7 cellular contexts compared by ENCODE assay signal in the genomic region with DNA sequence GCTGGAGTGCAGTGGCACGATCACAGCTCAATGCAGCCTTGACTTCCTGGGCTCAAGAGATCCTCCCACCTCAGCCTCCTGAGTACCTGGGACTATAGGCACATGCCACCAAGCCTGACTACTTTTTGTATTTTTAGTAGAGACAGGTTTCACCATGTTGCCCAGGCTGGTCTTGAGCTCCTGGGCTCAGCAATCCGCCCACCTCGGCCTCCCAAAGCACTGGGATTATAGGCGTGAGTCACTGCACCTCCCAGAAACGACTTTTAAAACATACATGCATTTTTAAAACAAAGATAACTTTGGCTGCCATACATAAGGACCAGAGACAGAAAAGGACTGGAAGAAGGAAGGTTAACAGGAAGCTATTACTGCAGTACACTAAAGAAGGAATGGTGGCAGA. TPM values are rescaled to one million over a fixed set of nuclear protein-coding genes. Genes with fewer than 3 reads are reported as not detected.
DNase-seq lines count a peak whose midpoint lies in the region; ATAC-seq and TF ChIP-seq lines count a peak whose summit lies in the region.
"Not testable (repeated sequence)": the region's sequence is repeated elsewhere in the genome, so short reads cannot be mapped to it uniquely, and the experiment has no call there.

No MANE protein-coding gene starts in this region.

- H3K4me2 ChIP-seq in OCI-LY1 (ENCODE audit: low read length) (peak overlapping the region; percentile 5), mammary epithelial cell (ENCODE audit: insufficient read depth, low read depth, low read length) (peak overlapping the region; percentile 69)

- in situ Hi-C loops in mammary epithelial cell (cut with MboI; ENCODE audit: low sequenced_read_pairs in 2 of 2), result not testable (repeated sequence)

- H3K4me1 ChIP-seq in HEK293 (ENCODE audit: control insufficient read depth, insufficient read depth, low read length), result not testable (repeated sequence)
- H3K4me1 ChIP-seq in OCI-LY1 (ENCODE audit: insufficient read depth, low read length, severe bottlenecking), result peaks cover 45% of the 10 kb centered on the region
- H3K4me1 ChIP-seq in adipocyte (ENCODE audit: control insufficient read depth, insufficient read depth, low read length), result peaks cover 19% of the 10 kb centered on the region
- H3K4me1 ChIP-seq in mammary epithelial cell (ENCODE audit: insufficient read depth, low read length), result peaks cover 22% of the 10 kb centered on the region

- WGBS in mammary epithelial cell (ENCODE audit: low coverage, missing lambda C conversion rate), result 39% methylated on average over 5 of the region's 5 CpGs

- H3K9ac ChIP-seq in OCI-LY1 (ENCODE audit: low read length); adipocyte (ENCODE audit: low read length); mammary epithelial cell (ENCODE audit: insufficient read depth, low read length): not testable (repeated sequence)

- H3K27me3 ChIP-seq in OCI-LY1 (ENCODE audit: insufficient read depth, low read length); adipocyte (replicated peaks; ENCODE audit: control insufficient read depth, insufficient read depth, low read length); mammary epithelial cell (ENCODE audit: insufficient read depth, low read length): not testable (repeated sequence)

- H3K4me1 Mint-ChIP-seq in immature natural killer cell (peaks cover 58 to 84% of the 10 kb centered on the region in 2 donors), natural killer cell (peaks cover 62 to 73% of the 10 kb centered on the region in 2 donors)

- CTCF ChIA-PET in HEK293 (lab: Yijun Ruan, JAX), result not testable (repeated sequence)
- CTCF ChIA-PET in mammary epithelial cell (lab: Charles Lee; ENCODE audit: low non-redundant PET), result interaction anchor here (0.5 to 0.7 kb wide), 4 partner anchors 56 to 807 kb away, joined by 3 to 4 read pairs (median 4); no protein-coding TSS in a partner anchor

- H3K79me2 ChIP-seq in OCI-LY1 (ENCODE audit: insufficient read depth, low read length) (peaks cover 89% of the 10 kb centered on the region), mammary epithelial cell (ENCODE audit: insufficient read depth, low read length) (peaks cover 29% of the 10 kb centered on the region)

- not testable (repeated sequence) for H3K9me3 Mint-ChIP-seq in immature natural killer cell, natural killer cell

- H3K27ac ChIP-seq in HEK293 (ENCODE audit: extremely low read depth, low read depth, low read length); OCI-LY1 (ENCODE audit: low read depth, low read length, poor library complexity, severe bottlenecking); mammary epithelial cell (ENCODE audit: insufficient read depth, low read depth, low read length): not testable (repeated sequence)

- POLR2A ChIA-PET in HEK293 (lab: Yijun Ruan, JAX), result not testable (repeated sequence)

- DNase-seq in adipocyte (ENCODE audit: low read depth), result peak; percentile 13
- DNase-seq in mammary epithelial cell, result peak; percentile 45
- DNase-seq in immature natural killer cell, natural killer cell: not testable (repeated sequence)

- peak overlapping the region in 1 of 6 donors; percentile 39 for H3K27ac Mint-ChIP-seq in immature natural killer cell
- not testable (repeated sequence) for H3K27ac Mint-ChIP-seq in natural killer cell

- H3K4me3 ChIP-seq in HEK293 (ENCODE audit: low read depth, low read length); OCI-LY1 (ENCODE audit: low read depth, low read length, poor library complexity, severe bottlenecking); adipocyte (ENCODE audit: low read length); mammary epithelial cell (replicated peaks in 1 of 3; ENCODE audit: insufficient read depth in 1 of 3, low read depth in 2 of 3, low read length in 3 of 3): not testable (repeated sequence)

- BruUV-seq in mammary epithelial cell (replicated peaks; lab: Mats Ljungman, UMichigan), result not testable (repeated sequence)

- dilution Hi-C loops in mammary epithelial cell (cut with HindIII; ENCODE audit: low sequenced_read_pairs), result not testable (repeated sequence)

- TF ChIP-seq CTCF in HEK293 (tag by site-specific recombination; IDR thresholded peaks at IDR 0.05); OCI-LY1 (IDR thresholded peaks at IDR 0.05; ENCODE audit: low read length); mammary epithelial cell (conservative IDR thresholded peaks at IDR 0.05 in 1 of 2, IDR thresholded peaks at IDR 0.05 in 1 of 2; ENCODE audit: extremely low read depth in 1 of 2, insufficient read depth in 1 of 2, low read depth in 1 of 2, low read length in 2 of 2); natural killer cell (IDR thresholded peaks at IDR 0.05): not testable (repeated sequence)

- intact Hi-C loops in mammary epithelial cell (cut with micrococcal nuclease); natural killer cell (cut with micrococcal nuclease): not testable (repeated sequence)

- peaks cover 10 to 24% (median 20%) of the 10 kb centered on the region in 3 donors for H3K36me3 Mint-ChIP-seq in immature natural killer cell
- not testable (repeated sequence) for H3K36me3 Mint-ChIP-seq in natural killer cell

- ATAC-seq in esophagus mucosa, result peak; percentile 46
- ATAC-seq in natural killer cell, result not testable (repeated sequence)

- H3K27me3 Mint-ChIP-seq in immature natural killer cell (ENCODE audit: low read depth in 3 of 3); natural killer cell (ENCODE audit: low read depth in 2 of 2): not testable (repeated sequence)

- H3F3A ChIP-seq in OCI-LY1 (ENCODE audit: insufficient read depth, low read length), result not testable (repeated sequence)

- not testable (repeated sequence) for H2AFZ ChIP-seq in OCI-LY1 (ENCODE audit: low read length)
- peak overlapping the region; percentile 43 for H2AFZ ChIP-seq in mammary epithelial cell (ENCODE audit: low read depth, low read length)

- not testable (repeated sequence) for H3K36me3 ChIP-seq in HEK293 (ENCODE audit: control insufficient read depth in 2 of 2, insufficient read depth in 1 of 2, low read length in 2 of 2); adipocyte (ENCODE audit: control insufficient read depth, insufficient read depth, low read length, severe bottlenecking); mammary epithelial cell (ENCODE audit: insufficient read depth, low read length)
- peaks cover 56% of the 10 kb centered on the region for H3K36me3 ChIP-seq in OCI-LY1 (ENCODE audit: insufficient read depth, low read length)

- not testable (repeated sequence) for H4K20me1 ChIP-seq in OCI-LY1 (ENCODE audit: insufficient read depth, low read length); mammary epithelial cell (ENCODE audit: insufficient read depth, low read length)

- not testable (repeated sequence) for H3K9me3 ChIP-seq in HEK293 (ENCODE audit: control insufficient read depth, insufficient read depth, low read depth, low read length); adipocyte (ENCODE audit: control insufficient read depth, low read length); mammary epithelial cell (replicated peaks; ENCODE audit: insufficient read depth, low read length)
- H3K9me3 ChIP-seq in OCI-LY1 (ENCODE audit: low read length), result peaks cover 20% of the 10 kb centered on the region

- H3K9me2 ChIP-seq in OCI-LY1 (ENCODE audit: low read depth, low read length), result not testable (repeated sequence)

- H3K4me3 Mint-ChIP-seq in immature natural killer cell (peak overlapping the region in 3 of 5 donors; percentile 8 to 43 (median 41)), natural killer cell (peak overlapping the region; percentile 17)

TF ChIP-seq in HEK293, 187 proteins besides CTCF, POLR2A, EP300 and RAD21:
- TF ChIP-seq ZFHX2 (tag by site-specific recombination; conservative IDR thresholded peaks at IDR 0.05), result 0 out of 2 replicates have a peak, but pooled peaks have one; percentile 8

RNA-seq across cellular contexts. Expression of gene TFDP2, which starts 4.8 kb away (rescaled TPM):
- total RNA-seq in mammary epithelial cell (10 to 100 TPM; 28.6 to 48.5 TPM), esophagus mucosa (20.8 TPM), natural killer cell (100 to 1,000 TPM; 134 to 154 (median 142) TPM)
- polyA plus RNA-seq in mammary epithelial cell (26.8 TPM), immature natural killer cell (100 to 1,000 TPM in 1 of 3 donors, 10 to 100 TPM in 2; 53.5 to 142 (median 96.2) TPM)
- polyA minus RNA-seq in mammary epithelial cell, result 25.3 TPM
